In genomic region chr14:61188196-61188595, GRCh38 we compare ENCODE assay signal across 9 cellular contexts.
DNase-seq lines count a peak whose midpoint lies in the region; ATAC-seq, FAIRE-seq and TF ChIP-seq lines count a peak whose summit lies in the region.
"Had no signal": no experiment of that assay in that cellular context is flagged by ENCODE, and none has a peak within 500 bp of the region (broad histone marks: within the 10 kb centered on the region; RNA-seq: fewer than 3 reads in every experiment).

No MANE protein-coding gene starts in this region.

- H3K9ac ChIP-seq in HepG2 (ENCODE audit: insufficient read depth, low read depth, low read length), result no peak overlapping the region

- H3K4me3 Mint-ChIP-seq in activated naive CD4-positive, alpha-beta T cell treated with anti-CD3 and anti-CD28 coated beads for 36 hours, result peak overlapping the region; percentile 70
- H3K4me3 Mint-ChIP-seq in chondrocyte (ENCODE audit: unreplicated experiment) (no peak overlapping the region), progenitor cell of endocrine pancreas (ENCODE audit: low read depth) (no peak overlapping the region)

- POLR2A ChIA-PET in HepG2 (lab: Yijun Ruan, JAX), result no interaction called here

- CTCF ChIA-PET in activated naive CD4-positive, alpha-beta T cell treated with anti-CD3 and anti-CD28 coated beads for 36 hours (lab: Charles Lee), result interaction anchor here (1.2 kb wide), 1 partner anchor 17 kb away, joined by 3 read pairs; no protein-coding TSS in a partner anchor
- CTCF ChIA-PET in HepG2 (lab: Yijun Ruan, JAX; ENCODE audit: low intra/inter-chr PET ratio, low total read pairs), result no interaction called here

- H3K9me3 ChIP-seq in HepG2 (ENCODE audit: low read length), result no peaks in the 10 kb centered on the region
- H3K9me3 ChIP-seq: mucosa of descending colon had no signal

- H3K36me3 ChIP-seq in HepG2 (replicated peaks in 1 of 2; ENCODE audit: control insufficient read depth in 1 of 2, insufficient read depth in 2 of 2, low read length in 2 of 2), result no peaks in the 10 kb centered on the region

- no peak overlapping the region for H3K4me3 ChIP-seq in HepG2 (replicated peaks in 1 of 3; ENCODE audit: insufficient read depth in 1 of 3, low read depth in 2 of 3, low read length in 3 of 3)
- H3K4me3 ChIP-seq: mucosa of descending colon had no signal

- BruUV-seq in HepG2 (replicated peaks; lab: Mats Ljungman, UMichigan), result no TSS peak

- peak; percentile 33 for DNase-seq in activated naive CD4-positive, alpha-beta T cell treated with anti-CD3 and anti-CD28 coated beads for 36 hours
- DNase-seq in activated naive CD4-positive, alpha-beta T cell treated with anti-CD3 and anti-CD28 coated beads, Interleukin-2, amount 50 U/mL, for 72 hours (ENCODE audit: low spot score in 2 of 2), result no peak
- DNase-seq in chondrocyte (ENCODE audit: low spot score) (peak; percentile 83), HepG2 (ENCODE audit: low spot score) (no peak), ureter (ENCODE audit: low spot score) (peak; percentile 59), NCI-H446 treated with DMSO at 0.1 percent for 48 hours (lab: John Stamatoyannopoulos, UW) (no peak), progenitor cell of endocrine pancreas (ENCODE audit: low spot score, unreplicated experiment) (no peak)

- intact Hi-C loops in activated naive CD4-positive, alpha-beta T cell treated with anti-CD3 and anti-CD28 coated beads for 36 hours (cut with micrococcal nuclease), result loop anchor here (2.0 to 10.0 kb wide), 4 partner anchors 163 to 561 kb away; no protein-coding TSS in a partner anchor
- intact Hi-C loops in HepG2 (cut with micrococcal nuclease; ENCODE audit: unreplicated experiment), result loop anchor here (2.0 to 10.0 kb wide), 3 partner anchors 163 to 563 kb away; partner anchors contain the start of gene SIX4

- ATAC-seq in activated naive CD4-positive, alpha-beta T cell treated with anti-CD3 and anti-CD28 coated beads, Interleukin-2, amount 50 U/mL, for 72 hours, result no peak
- ATAC-seq in HepG2, result no peak
- ATAC-seq in HG02981 (IDR thresholded peaks at IDR 0.05; ENCODE audit: unreplicated experiment), result no peak

- peak overlapping the region; percentile 71 for H3K4me2 ChIP-seq in HepG2 (ENCODE audit: low read depth, low read length)

- TF ChIP-seq POLR2A in HepG2 (IDR thresholded peaks at IDR 0.05; ENCODE audit: insufficient read depth in 1 of 2, low read depth in 2 of 2, low read length in 2 of 2), result no peak

- H3K36me3 Mint-ChIP-seq in activated naive CD4-positive, alpha-beta T cell treated with anti-CD3 and anti-CD28 coated beads for 36 hours (ENCODE audit: low read depth), result no peaks in the 10 kb centered on the region
- no peaks in the 10 kb centered on the region for H3K36me3 Mint-ChIP-seq in activated naive CD4-positive, alpha-beta T cell treated with anti-CD3 and anti-CD28 coated beads, Interleukin-2, amount 50 U/mL, for 72 hours
- H3K36me3 Mint-ChIP-seq in chondrocyte (ENCODE audit: low read depth), result no peaks in the 10 kb centered on the region
- no peaks in the 10 kb centered on the region for H3K36me3 Mint-ChIP-seq in progenitor cell of endocrine pancreas (ENCODE audit: insufficient read depth)

- no peak overlapping the region for H3K27ac Mint-ChIP-seq in activated naive CD4-positive, alpha-beta T cell treated with anti-CD3 and anti-CD28 coated beads for 36 hours
- H3K27ac Mint-ChIP-seq in activated naive CD4-positive, alpha-beta T cell treated with anti-CD3 and anti-CD28 coated beads, Interleukin-2, amount 50 U/mL, for 72 hours, result no peak overlapping the region
- peak overlapping the region; percentile 79 for H3K27ac Mint-ChIP-seq in chondrocyte (ENCODE audit: unreplicated experiment)
- no peak overlapping the region for H3K27ac Mint-ChIP-seq in progenitor cell of endocrine pancreas

- no peak overlapping the region for H3K27ac ChIP-seq in HepG2 (ENCODE audit: extremely low read length, insufficient read depth, low read length)

- no peaks in the 10 kb centered on the region for H3K9me3 Mint-ChIP-seq in activated naive CD4-positive, alpha-beta T cell treated with anti-CD3 and anti-CD28 coated beads for 36 hours
- H3K9me3 Mint-ChIP-seq in activated naive CD4-positive, alpha-beta T cell treated with anti-CD3 and anti-CD28 coated beads, Interleukin-2, amount 50 U/mL, for 72 hours, result peaks cover 0 to 3% of the 10 kb centered on the region in 2 donors
- H3K9me3 Mint-ChIP-seq in chondrocyte (ENCODE audit: low read depth) (no peaks in the 10 kb centered on the region), progenitor cell of endocrine pancreas (ENCODE audit: low read depth) (no peaks in the 10 kb centered on the region)

- no peaks in the 10 kb centered on the region for H4K20me1 ChIP-seq in HepG2 (ENCODE audit: insufficient read depth, low read length)

- peaks cover 36% of the 10 kb centered on the region for H3K27me3 Mint-ChIP-seq in activated naive CD4-positive, alpha-beta T cell treated with anti-CD3 and anti-CD28 coated beads for 36 hours (ENCODE audit: low read depth)
- no peaks in the 10 kb centered on the region for H3K27me3 Mint-ChIP-seq in chondrocyte (ENCODE audit: low read depth)
- peaks cover 23% of the 10 kb centered on the region for H3K27me3 Mint-ChIP-seq in progenitor cell of endocrine pancreas

- in situ Hi-C loops in HepG2 (cut with HindIII; ENCODE audit: extremely low pct_ligation_motif_present, low pct_unique_long_range_greater_than_20kb), result loop anchor here (25.0 kb wide), 1 partner anchor 151 kb away; no protein-coding TSS in a partner anchor

- 88% methylated on average over 19 of the region's 21 CpGs for WGBS in HepG2 (ENCODE audit: low lambda C conversion rate)

- no peak for TF ChIP-seq RAD21 in HepG2 (CRISPR knock-in tag; IDR thresholded peaks at IDR 0.05)

- peaks cover 24% of the 10 kb centered on the region for H3K4me1 Mint-ChIP-seq in activated naive CD4-positive, alpha-beta T cell treated with anti-CD3 and anti-CD28 coated beads for 36 hours (ENCODE audit: low read depth)
- peaks cover 90% of the 10 kb centered on the region for H3K4me1 Mint-ChIP-seq in chondrocyte (ENCODE audit: low read depth)
- peaks cover 6% of the 10 kb centered on the region for H3K4me1 Mint-ChIP-seq in progenitor cell of endocrine pancreas (ENCODE audit: low read depth)

- H3K4me1 ChIP-seq in HepG2 (ENCODE audit: insufficient read depth, low read length), result peaks cover 32% of the 10 kb centered on the region

- peaks cover 0 to 4% of the 10 kb centered on the region in 2 experiments; a peak in 2 of 5 replicates for H3K27me3 ChIP-seq in HepG2 (ENCODE audit: control insufficient read depth in 1 of 2, insufficient read depth in 2 of 2, low read length in 2 of 2)

- TF ChIP-seq CTCF in chondrocyte (IDR thresholded peaks at IDR 0.05), result no peak
- no peak for TF ChIP-seq CTCF in HepG2 (CRISPR knock-in tag; IDR thresholded peaks at IDR 0.05)
- no peak for TF ChIP-seq CTCF in progenitor cell of endocrine pancreas (IDR thresholded peaks at IDR 0.05; ENCODE audit: unreplicated experiment)

- H3K79me2 ChIP-seq in HepG2 (ENCODE audit: insufficient read depth, low read length), result no peaks in the 10 kb centered on the region

- TF ChIP-seq EP300 in HepG2 (IDR thresholded peaks at IDR 0.05; ENCODE audit: low read depth in 2 of 2, low read length in 2 of 2), result no peak
- TF ChIP-seq EP300 in HepG2 (CRISPR knock-in tag; IDR thresholded peaks at IDR 0.05; ENCODE audit: borderline replicate concordance), result no peak

- no peak overlapping the region for H2AFZ ChIP-seq in HepG2 (ENCODE audit: low read length)

- no peak for FAIRE-seq in HepG2 (lab: Jason Lieb, UNC)

TF ChIP-seq in HepG2, 621 proteins besides CTCF, POLR2A, EP300 and RAD21:
- TF ChIP-seq NR2F2 (IDR thresholded peaks at IDR 0.05; ENCODE audit: borderline replicate concordance, low read depth), result no peak
- peak; percentile 20; the same call in 1 of the 2 replicates for TF ChIP-seq ZBTB33 (CRISPR knock-in tag; IDR thresholded peaks at IDR 0.05)
- TF ChIP-seq PRDM4 (CRISPR knock-in tag; IDR thresholded peaks at IDR 0.05; ENCODE audit: borderline replicate concordance), result no peak
- TF ChIP-seq HDAC1 (CRISPR knock-in tag; IDR thresholded peaks at IDR 0.05), result no peak
- no peak for TF ChIP-seq CEBPG (CRISPR knock-in tag; IDR thresholded peaks at IDR 0.05)
- no peak for TF ChIP-seq PHF20 (CRISPR knock-in tag; IDR thresholded peaks at IDR 0.05)
- TF ChIP-seq NONO (IDR thresholded peaks at IDR 0.05), result no peak
- no peak for TF ChIP-seq NONO (CRISPR knock-in tag; conservative IDR thresholded peaks at IDR 0.05)
- TF ChIP-seq MEIS1 (CRISPR knock-in tag; IDR thresholded peaks at IDR 0.05; ENCODE audit: borderline replicate concordance), result no peak
TF ChIP-seq in HepG2: peak in this region for 1.

Comparison
In these comparisons a context has a peak if more than half of its experiments do, and no peak if none do; other contexts are left out.
1. DNase-seq: peak in activated naive CD4-positive, alpha-beta T cell treated with anti-CD3 and anti-CD28 coated beads for 36 hours (single experiment), chondrocyte (single experiment) and ureter (single experiment); none in activated naive CD4-positive, alpha-beta T cell treated with anti-CD3 and anti-CD28 coated beads, Interleukin-2, amount 50 U/mL, for 72 hours (0 of 2), HepG2 (single experiment), NCI-H446 treated with DMSO at 0.1 percent for 48 hours (single experiment) and progenitor cell of endocrine pancreas (single experiment).